ENCODE assay signal across 11 cellular contexts in the genomic region with DNA sequence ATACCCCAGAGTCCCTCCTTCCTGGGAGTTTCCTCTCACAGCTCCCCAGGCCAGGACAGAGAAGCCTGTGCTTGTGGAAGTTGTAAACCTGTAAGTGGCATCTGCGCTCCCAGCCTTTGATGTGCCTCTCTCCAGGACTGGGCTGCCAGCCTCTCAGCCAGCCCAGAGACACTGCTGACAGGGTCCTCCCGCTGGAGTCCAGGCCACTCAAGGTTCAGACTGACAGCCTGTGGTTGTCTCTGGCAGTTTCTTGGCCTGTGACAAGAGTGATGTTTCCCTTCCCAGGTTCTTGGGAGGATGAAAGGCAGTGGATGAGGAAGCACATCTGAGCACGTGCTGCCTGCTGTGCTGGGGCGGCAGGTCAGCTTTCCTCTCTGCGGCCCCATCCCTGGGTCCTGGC. TPM values are rescaled to one million over a fixed set of nuclear protein-coding genes. Genes with fewer than 3 reads are reported as not detected.
A peak's percentile ranks its signal among the peaks of the same experiment; 100 is the strongest.
DNase-seq lines count a peak whose midpoint lies in the region; ATAC-seq and TF ChIP-seq lines count a peak whose summit lies in the region.
"Had no signal": no experiment of that assay in that cellular context is flagged by ENCODE, and none has a peak within 500 bp of the region (broad histone marks: within the 10 kb centered on the region; RNA-seq: fewer than 3 reads in every experiment).

No MANE protein-coding gene starts in this region.

- WGBS in mesendoderm (ENCODE audit: extremely low coverage, insufficient coverage, low lambda C conversion rate) = no CpG with 5 or more reads among the region's 5 CpGs
- WGBS in thyroid gland, 2 donors = 70 to 77% methylated on average over 5 of the region's 5 CpGs

- peak overlapping the region; percentile 100 for H3K27ac ChIP-seq in VCaP
- H3K27ac ChIP-seq in mesendoderm (ENCODE audit: low read depth, low read length) = peak overlapping the region; percentile 2
- peak overlapping the region in 2 of 3 donors; percentile 83 to 97 for H3K27ac ChIP-seq in thyroid gland
- H3K27ac ChIP-seq in PC-3 (ENCODE audit: low read length) = no peak overlapping the region

- peaks cover 3% of the 10 kb centered on the region for H3K27me3 Mint-ChIP-seq in activated CD4-positive, alpha-beta memory T cell treated with anti-CD3 and anti-CD28 coated beads, Interleukin-2, amount 10 ng/mL, durations not matched to agents 7 days and 5 days
- no peaks in the 10 kb centered on the region for H3K27me3 Mint-ChIP-seq in activated CD4-positive, alpha-beta memory T cell treated with anti-CD3 and anti-CD28 coated beads for 36 hours

- H3K4me2 ChIP-seq in mesendoderm (ENCODE audit: low read length) (no peak overlapping the region), PC-3 (ENCODE audit: low read length) (no peak overlapping the region)

- TF ChIP-seq POLR2A in thyroid gland (IDR thresholded peaks at IDR 0.05) = no peak

- no peak overlapping the region for H3K4ac ChIP-seq in mesendoderm (ENCODE audit: low read depth, low read length)

- no peak overlapping the region for H2BK5ac ChIP-seq in mesendoderm (ENCODE audit: low read length)

- no peaks in the 10 kb centered on the region for H3K36me3 ChIP-seq in mesendoderm (ENCODE audit: control insufficient read depth, insufficient read depth, low read length)
- no peaks in the 10 kb centered on the region for H3K36me3 ChIP-seq in thyroid gland
- peaks cover 3% of the 10 kb centered on the region; the same call in 1 of the 2 replicates for H3K36me3 ChIP-seq in PC-3 (ENCODE audit: low read depth, low read length)

- no peaks in the 10 kb centered on the region for H3K27me3 ChIP-seq in mesendoderm (ENCODE audit: insufficient read depth, low read length, poor library complexity)
- no peaks in the 10 kb centered on the region for H3K27me3 ChIP-seq in thyroid gland
- H3K27me3 ChIP-seq in PC-3 (ENCODE audit: low read length) = no peaks in the 10 kb centered on the region
- H3K27me3 ChIP-seq: dorsolateral prefrontal cortex had no signal

- no peak overlapping the region for H3K4me3 Mint-ChIP-seq in activated CD4-positive, alpha-beta memory T cell treated with anti-CD3 and anti-CD28 coated beads, Interleukin-2, amount 10 ng/mL, durations not matched to agents 7 days and 5 days
- H3K4me3 Mint-ChIP-seq in activated CD4-positive, alpha-beta memory T cell treated with anti-CD3 and anti-CD28 coated beads for 36 hours = no peak overlapping the region

- H3K27ac Mint-ChIP-seq in activated CD4-positive, alpha-beta memory T cell treated with anti-CD3 and anti-CD28 coated beads, Interleukin-2, amount 10 ng/mL, durations not matched to agents 7 days and 5 days = peak overlapping the region; percentile 44
- no peak overlapping the region for H3K27ac Mint-ChIP-seq in activated CD4-positive, alpha-beta memory T cell treated with anti-CD3 and anti-CD28 coated beads for 36 hours

- peaks cover 27% of the 10 kb centered on the region for H3K79me1 ChIP-seq in mesendoderm (ENCODE audit: low read length)

- H3K9me2 ChIP-seq in PC-3 (replicated peaks; ENCODE audit: low read length) = no peaks in the 10 kb centered on the region

- H3K9ac ChIP-seq in mesendoderm (ENCODE audit: low read length) = peak overlapping the region; percentile 5
- no peak overlapping the region for H3K9ac ChIP-seq in PC-3 (ENCODE audit: low read length)

- no peak overlapping the region for H2BK15ac ChIP-seq in mesendoderm (replicated peaks; ENCODE audit: low read depth)

- H3K9me3 Mint-ChIP-seq in activated CD4-positive, alpha-beta memory T cell treated with anti-CD3 and anti-CD28 coated beads, Interleukin-2, amount 10 ng/mL, durations not matched to agents 7 days and 5 days = no peaks in the 10 kb centered on the region
- H3K9me3 Mint-ChIP-seq in activated CD4-positive, alpha-beta memory T cell treated with anti-CD3 and anti-CD28 coated beads for 36 hours = no peaks in the 10 kb centered on the region

- H3K4me3 ChIP-seq in mesendoderm (ENCODE audit: low read length) = no peak overlapping the region
- H3K4me3 ChIP-seq in thyroid gland (replicated peaks in 1 of 3) = no peak overlapping the region
- no peak overlapping the region for H3K4me3 ChIP-seq in PC-3 (ENCODE audit: low read length)
- H3K4me3 ChIP-seq: dorsolateral prefrontal cortex had no signal

- no peak overlapping the region for H4K5ac ChIP-seq in mesendoderm (ENCODE audit: low read length)

- H3F3A ChIP-seq in PC-3 (ENCODE audit: low read length, unreplicated experiment) = no peaks in the 10 kb centered on the region

- H3K4me1 ChIP-seq in mesendoderm (ENCODE audit: control insufficient read depth, low read depth, low read length) (peaks cover 2% of the 10 kb centered on the region), thyroid gland (peaks cover 74 to 80% of the 10 kb centered on the region in 2 donors), PC-3 (ENCODE audit: insufficient read depth, low read length) (peaks cover 32% of the 10 kb centered on the region)

- TF ChIP-seq CTCF in VCaP (conservative IDR thresholded peaks at IDR 0.05) (no peak), thyroid gland (IDR thresholded peaks at IDR 0.05) (no peak), PC-3 (conservative IDR thresholded peaks at IDR 0.05; ENCODE audit: low read depth, low read length) (no peak)

- no peak overlapping the region for H3K56ac ChIP-seq in mesendoderm (ENCODE audit: low read length)

- peaks cover 70% of the 10 kb centered on the region for H3K4me1 Mint-ChIP-seq in activated CD4-positive, alpha-beta memory T cell treated with anti-CD3 and anti-CD28 coated beads, Interleukin-2, amount 10 ng/mL, durations not matched to agents 7 days and 5 days
- peaks cover 52% of the 10 kb centered on the region for H3K4me1 Mint-ChIP-seq in activated CD4-positive, alpha-beta memory T cell treated with anti-CD3 and anti-CD28 coated beads for 36 hours (ENCODE audit: low read depth)

- CTCF ChIA-PET in activated CD4-positive, alpha-beta memory T cell treated with anti-CD3 and anti-CD28 coated beads, Interleukin-2, amount 10 ng/mL, durations not matched to agents 7 days and 5 days (lab: Charles Lee) = no interaction called here
- CTCF ChIA-PET in activated CD4-positive, alpha-beta memory T cell treated with anti-CD3 and anti-CD28 coated beads for 36 hours (lab: Charles Lee) = no interaction called here
- CTCF ChIA-PET in PC-3 (lab: Charles Lee) = no interaction called here

- BruUV-seq in PC-3 (replicated peaks; lab: Mats Ljungman, UMichigan) = no TSS peak

- no peak for DNase-seq in activated CD4-positive, alpha-beta memory T cell treated with anti-CD3 and anti-CD28 coated beads, Interleukin-2, amount 10 ng/mL, durations not matched to agents 7 days and 5 days
- DNase-seq in activated CD4-positive, alpha-beta memory T cell treated with anti-CD3 and anti-CD28 coated beads for 36 hours = no peak
- DNase-seq in mesendoderm = no peak
- DNase-seq in thyroid gland = no peak
- no peak for DNase-seq in RPMI8226
- DNase-seq in PC-3 = no peak
- no peak for DNase-seq in DMS53 treated with DMSO at 0.1 percent for 48 hours (lab: John Stamatoyannopoulos, UW; ENCODE audit: unreplicated experiment)
- DNase-seq: DMS79, dorsolateral prefrontal cortex, T-helper 9 cell had no signal

- intact Hi-C loops in activated CD4-positive, alpha-beta memory T cell treated with anti-CD3 and anti-CD28 coated beads for 36 hours (cut with micrococcal nuclease) = no loop called here
- intact Hi-C loops in thyroid gland (cut with DNase I) = no loop called here
- intact Hi-C loops in PC-3 (cut with micrococcal nuclease) = no loop called here

- H2AK5ac ChIP-seq in mesendoderm (ENCODE audit: low read length) = no peak overlapping the region

- H3K36me3 Mint-ChIP-seq in activated CD4-positive, alpha-beta memory T cell treated with anti-CD3 and anti-CD28 coated beads, Interleukin-2, amount 10 ng/mL, durations not matched to agents 7 days and 5 days (ENCODE audit: low read depth) = peaks cover 17% of the 10 kb centered on the region
- no peaks in the 10 kb centered on the region for H3K36me3 Mint-ChIP-seq in activated CD4-positive, alpha-beta memory T cell treated with anti-CD3 and anti-CD28 coated beads for 36 hours

- H3K9me3 ChIP-seq in thyroid gland (no peaks in the 10 kb centered on the region), PC-3 (ENCODE audit: low read length) (no peaks in the 10 kb centered on the region)

- H3K23ac ChIP-seq in mesendoderm (ENCODE audit: low read length) = no peak overlapping the region

- peaks cover 16% of the 10 kb centered on the region for H4K20me1 ChIP-seq in PC-3 (ENCODE audit: low read length)

- no peak overlapping the region for H3K18ac ChIP-seq in mesendoderm (ENCODE audit: low read length)

- POLR2A ChIA-PET in activated CD4-positive, alpha-beta memory T cell treated with anti-CD3 and anti-CD28 coated beads, Interleukin-2, amount 10 ng/mL, durations not matched to agents 7 days and 5 days (lab: Charles Lee) = interaction anchor here (10.6 kb wide), 1 partner anchor 21 kb away, joined by 84 read pairs; the partner anchor contains the start of gene CENPA
- POLR2A ChIA-PET in activated CD4-positive, alpha-beta memory T cell treated with anti-CD3 and anti-CD28 coated beads for 36 hours (lab: Charles Lee) = no interaction called here
- POLR2A ChIA-PET in PC-3 (lab: Charles Lee; ENCODE audit: unreplicated experiment) = no interaction called here

- no peak overlapping the region for H2AFZ ChIP-seq in PC-3 (ENCODE audit: low read length)

- ATAC-seq in PC-3 = no peak

- H3K79me2 ChIP-seq in mesendoderm (ENCODE audit: control insufficient read depth, insufficient read depth, low read length) = peaks cover 4% of the 10 kb centered on the region
- peaks cover 82% of the 10 kb centered on the region for H3K79me2 ChIP-seq in PC-3 (ENCODE audit: low read length)

- H4K8ac ChIP-seq in mesendoderm (ENCODE audit: low read depth, low read length) = no peak overlapping the region

- no peak overlapping the region for H2BK120ac ChIP-seq in mesendoderm (ENCODE audit: low read depth, low read length)

RNA-seq across cellular contexts. Expression of gene SLC35F6, which starts 3.0 kb away (rescaled TPM):
- total RNA-seq in activated CD4-positive, alpha-beta memory T cell treated with anti-CD3 and anti-CD28 coated beads, Interleukin-2, amount 10 ng/mL, durations not matched to agents 7 days and 5 days = 10 to 100 TPM; 27.0 to 27.6 TPM
- 1 to 10 TPM; 6.6 to 6.8 TPM for total RNA-seq in activated CD4-positive, alpha-beta memory T cell treated with anti-CD3 and anti-CD28 coated beads for 36 hours
- polyA plus RNA-seq in mesendoderm (2013, experiment 1 of 2) = 11.1 TPM
- 10.8 TPM for polyA plus RNA-seq in mesendoderm (2013, experiment 2 of 2)
- total RNA-seq in thyroid gland (10 to 100 TPM; 73.1 to 91.2 (median 80.7) TPM), PC-3 (2014; rRNA removed) (33.9 and 43.8 TPM in 2 replicates)

RNA-seq across cellular contexts. Expression of gene CENPA, which starts 18.7 kb away (rescaled TPM):
- total RNA-seq in activated CD4-positive, alpha-beta memory T cell treated with anti-CD3 and anti-CD28 coated beads, Interleukin-2, amount 10 ng/mL, durations not matched to agents 7 days and 5 days = 10 to 100 TPM; 39.5 to 43.1 TPM
- total RNA-seq in activated CD4-positive, alpha-beta memory T cell treated with anti-CD3 and anti-CD28 coated beads for 36 hours = 10 to 100 TPM; 36.7 to 37.8 TPM
- 21.7 TPM for polyA plus RNA-seq in mesendoderm (2013, experiment 1 of 2)
- polyA plus RNA-seq in mesendoderm (2013, experiment 2 of 2) = 22.9 TPM
- total RNA-seq in thyroid gland = under 1 TPM in 1 of 4 donors, not detected in 3; 0.67 TPM
- 40.8 and 42.4 TPM in 2 replicates for total RNA-seq in PC-3 (2014; rRNA removed)

Comparison
In these comparisons a context has a peak if more than half of its experiments do, and no peak if none do; other contexts are left out.
1. RNA of gene CENPA, which starts 18.7 kb away (total RNA-seq): 39.5 to 43.1 TPM in activated CD4-positive, alpha-beta memory T cell treated with anti-CD3 and anti-CD28 coated beads, Interleukin-2, amount 10 ng/mL, durations not matched to agents 7 days and 5 days, 40.8 to 42.4 TPM in PC-3 and 36.7 to 37.8 TPM in activated CD4-positive, alpha-beta memory T cell treated with anti-CD3 and anti-CD28 coated beads for 36 hours; 0.67 TPM in thyroid gland; every median in the first group is over 10 times any median in the second.